Comparison of ENCODE assay signal across 2 cellular contexts in the genomic region with DNA sequence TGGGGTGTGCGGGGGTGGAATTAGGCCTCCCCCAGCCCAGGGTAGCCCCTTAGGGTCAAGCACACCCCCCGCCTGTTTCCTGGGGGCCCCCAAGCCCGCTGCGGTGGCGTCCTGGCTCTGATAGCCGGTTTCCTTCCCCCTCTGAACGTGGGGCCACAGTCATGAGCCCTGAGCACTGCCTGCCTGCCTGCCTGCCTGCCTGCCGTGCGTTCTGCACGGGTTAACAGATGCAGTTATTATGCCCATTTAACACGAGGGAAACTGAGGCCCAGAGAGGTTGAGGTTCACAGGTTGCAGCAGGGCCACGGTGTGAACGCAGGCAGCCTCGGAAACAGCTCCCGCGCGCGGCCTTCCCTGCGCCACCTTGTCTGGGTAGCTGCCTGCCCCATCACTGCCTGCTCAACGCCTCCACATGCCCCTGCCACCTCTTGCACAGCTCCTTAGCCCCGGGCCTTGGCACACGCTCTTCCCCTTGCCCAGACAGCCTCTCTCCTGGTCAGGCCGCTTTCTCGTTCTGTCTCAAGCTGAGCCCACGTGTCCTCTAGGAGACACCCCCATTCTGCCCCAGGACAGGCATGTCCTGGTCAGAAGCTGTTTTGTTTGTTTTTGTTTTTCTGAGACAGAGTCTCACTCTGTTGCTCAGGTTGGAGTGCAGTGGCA.
TF ChIP-seq lines count a peak whose summit lies in the region.

No MANE protein-coding gene starts in this region.

TF ChIP-seq in IMR-90, 13 proteins besides CTCF, POLR2A, EP300 and RAD21:
- TF ChIP-seq BHLHE40 (IDR thresholded peaks at IDR 0.05; ENCODE audit: low read depth, low read length) (no peak), RFX5 (IDR thresholded peaks at IDR 0.05; ENCODE audit: low read depth, low read length) (no peak), RCOR1 (IDR thresholded peaks at IDR 0.05; ENCODE audit: insufficient replicate concordance, low read length) (no peak), MXI1 (IDR thresholded peaks at IDR 0.05; ENCODE audit: borderline replicate concordance, low read depth, low read length) (no peak), MAZ (IDR thresholded peaks at IDR 0.05; ENCODE audit: borderline replicate concordance, low read depth, low read length) (no peak), MAFK (IDR thresholded peaks at IDR 0.05; ENCODE audit: low read depth, low read length) (no peak), CHD1 (IDR thresholded peaks at IDR 0.05; ENCODE audit: low read depth, low read length) (no peak), CEBPB (IDR thresholded peaks at IDR 0.05; ENCODE audit: low read depth, low read length) (no peak), SMC3 (IDR thresholded peaks at IDR 0.05; ENCODE audit: low read depth, low read length) (no peak), NFE2L2 (IDR thresholded peaks at IDR 0.05; ENCODE audit: low read depth, low read length) (no peak), FOS (IDR thresholded peaks at IDR 0.05; ENCODE audit: low read depth, low read length) (no peak)
- TF ChIP-seq, protein P1, sequence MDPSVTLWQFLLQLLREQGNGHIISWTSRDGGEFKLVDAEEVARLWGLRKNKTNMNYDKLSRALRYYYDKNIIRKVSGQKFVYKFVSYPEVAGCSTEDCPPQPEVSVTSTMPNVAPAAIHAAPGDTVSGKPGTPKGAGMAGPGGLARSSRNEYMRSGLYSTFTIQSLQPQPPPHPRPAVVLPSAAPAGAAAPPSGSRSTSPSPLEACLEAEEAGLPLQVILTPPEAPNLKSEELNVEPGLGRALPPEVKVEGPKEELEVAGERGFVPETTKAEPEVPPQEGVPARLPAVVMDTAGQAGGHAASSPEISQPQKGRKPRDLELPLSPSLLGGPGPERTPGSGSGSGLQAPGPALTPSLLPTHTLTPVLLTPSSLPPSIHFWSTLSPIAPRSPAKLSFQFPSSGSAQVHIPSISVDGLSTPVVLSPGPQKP (IDR thresholded peaks at IDR 0.05; ENCODE audit: borderline replicate concordance, low read depth, low read length), result no peak
- TF ChIP-seq, protein P2, sequence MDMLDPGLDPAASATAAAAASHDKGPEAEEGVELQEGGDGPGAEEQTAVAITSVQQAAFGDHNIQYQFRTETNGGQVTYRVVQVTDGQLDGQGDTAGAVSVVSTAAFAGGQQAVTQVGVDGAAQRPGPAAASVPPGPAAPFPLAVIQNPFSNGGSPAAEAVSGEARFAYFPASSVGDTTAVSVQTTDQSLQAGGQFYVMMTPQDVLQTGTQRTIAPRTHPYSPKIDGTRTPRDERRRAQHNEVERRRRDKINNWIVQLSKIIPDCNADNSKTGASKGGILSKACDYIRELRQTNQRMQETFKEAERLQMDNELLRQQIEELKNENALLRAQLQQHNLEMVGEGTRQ (IDR thresholded peaks at IDR 0.05; ENCODE audit: low read depth, low read length), result no peak

TF ChIP-seq in K562, 482 proteins besides CTCF, POLR2A, EP300 and RAD21:
- TF ChIP-seq NRF1 (conservative IDR thresholded peaks at IDR 0.05 in 1 of 2, IDR thresholded peaks at IDR 0.05 in 1 of 2) (no peak), PCBP1 (IDR thresholded peaks at IDR 0.05; ENCODE audit: low read depth, low read length, poor library complexity, severe bottlenecking) (peak; percentile 39)
- TF ChIP-seq, protein P3, sequence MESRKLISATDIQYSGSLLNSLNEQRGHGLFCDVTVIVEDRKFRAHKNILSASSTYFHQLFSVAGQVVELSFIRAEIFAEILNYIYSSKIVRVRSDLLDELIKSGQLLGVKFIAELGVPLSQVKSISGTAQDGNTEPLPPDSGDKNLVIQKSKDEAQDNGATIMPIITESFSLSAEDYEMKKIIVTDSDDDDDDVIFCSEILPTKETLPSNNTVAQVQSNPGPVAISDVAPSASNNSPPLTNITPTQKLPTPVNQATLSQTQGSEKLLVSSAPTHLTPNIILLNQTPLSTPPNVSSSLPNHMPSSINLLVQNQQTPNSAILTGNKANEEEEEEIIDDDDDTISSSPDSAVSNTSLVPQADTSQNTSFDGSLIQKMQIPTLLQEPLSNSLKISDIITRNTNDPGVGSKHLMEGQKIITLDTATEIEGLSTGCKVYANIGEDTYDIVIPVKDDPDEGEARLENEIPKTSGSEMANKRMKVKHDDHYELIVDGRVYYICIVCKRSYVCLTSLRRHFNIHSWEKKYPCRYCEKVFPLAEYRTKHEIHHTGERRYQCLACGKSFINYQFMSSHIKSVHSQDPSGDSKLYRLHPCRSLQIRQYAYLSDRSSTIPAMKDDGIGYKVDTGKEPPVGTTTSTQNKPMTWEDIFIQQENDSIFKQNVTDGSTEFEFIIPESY (CRISPR knock-in tag; IDR thresholded peaks at IDR 0.05), result peak; percentile 84
TF ChIP-seq in K562: peak in this region for 2.
